Comparison of ENCODE assay signal across 8 cellular contexts in genomic region chr6:41428995-41429417, GRCh38.
DNase-seq lines count a peak whose midpoint lies in the region; ATAC-seq and TF ChIP-seq lines count a peak whose summit lies in the region.

No MANE protein-coding gene starts in this region.

- peaks cover 27% of the 10 kb centered on the region for H3K27me3 ChIP-seq in CD8-positive, alpha-beta memory T cell (ENCODE audit: insufficient read depth, low read length, poor library complexity, severe bottlenecking)
- no peaks in the 10 kb centered on the region for H3K27me3 ChIP-seq in MG63

- no peaks in the 10 kb centered on the region for H3K36me3 ChIP-seq in CD8-positive, alpha-beta memory T cell (ENCODE audit: insufficient read depth, low read length)
- H3K36me3 ChIP-seq in MG63, result no peaks in the 10 kb centered on the region

- TF ChIP-seq CTCF in MCF 10A (IDR thresholded peaks at IDR 0.05; ENCODE audit: unreplicated experiment), result no peak

- H3K27me3 Mint-ChIP-seq in CD8-positive, alpha-beta memory T cell, result peaks cover 24 to 39% of the 10 kb centered on the region in 2 donors
- H3K27me3 Mint-ChIP-seq in MCF 10A (ENCODE audit: insufficient read depth, unreplicated experiment), result no peaks in the 10 kb centered on the region
- H3K27me3 Mint-ChIP-seq in naive thymus-derived CD8-positive, alpha-beta T cell, result peaks cover 20 to 45% (median 31%) of the 10 kb centered on the region in 5 donors

- peak overlapping the region in 2 of 8 donors; percentile 56 to 67 for H3K27ac Mint-ChIP-seq in CD8-positive, alpha-beta memory T cell
- H3K27ac Mint-ChIP-seq in MCF 10A (ENCODE audit: low read depth, unreplicated experiment), result no peak overlapping the region
- H3K27ac Mint-ChIP-seq in naive thymus-derived CD8-positive, alpha-beta T cell, result no peak overlapping the region

- CTCF ChIA-PET in CD8-positive, alpha-beta memory T cell (lab: Charles Lee), result no interaction called here
- CTCF ChIA-PET in MCF 10A (lab: Yijun Ruan, JAX), result interaction anchor here (1.1 kb wide), 1 partner anchor 174 kb away, joined by 4 read pairs; no protein-coding TSS in a partner anchor

- no peaks in the 10 kb centered on the region for H3K9me3 ChIP-seq in CD8-positive, alpha-beta memory T cell (ENCODE audit: low read length)
- no peaks in the 10 kb centered on the region for H3K9me3 ChIP-seq in MG63

- H3K4me1 ChIP-seq in CD8-positive, alpha-beta memory T cell (ENCODE audit: insufficient read depth, low read length), result peaks cover 21% of the 10 kb centered on the region

- H3K4me1 Mint-ChIP-seq in CD8-positive, alpha-beta memory T cell, result peaks cover 9 to 13% (median 13%) of the 10 kb centered on the region in 3 donors
- peaks cover 6% of the 10 kb centered on the region for H3K4me1 Mint-ChIP-seq in MCF 10A (ENCODE audit: insufficient read depth, unreplicated experiment)
- H3K4me1 Mint-ChIP-seq in naive thymus-derived CD8-positive, alpha-beta T cell, result peaks cover 9 to 15% (median 12%) of the 10 kb centered on the region in 4 donors

- no peak overlapping the region for H3K27ac ChIP-seq in CD8-positive, alpha-beta memory T cell (ENCODE audit: low read depth, low read length)

- POLR2A ChIA-PET in CD8-positive, alpha-beta memory T cell (lab: Charles Lee), result no interaction called here
- POLR2A ChIA-PET in MCF 10A (lab: Yijun Ruan, JAX), result interaction anchor here (1.2 kb wide), 1 partner anchor 32 kb away, joined by 3 read pairs; no protein-coding TSS in a partner anchor
- POLR2A ChIA-PET in naive thymus-derived CD8-positive, alpha-beta T cell (lab: Charles Lee), result interaction anchor here (0.6 to 1.0 kb wide), 3 partner anchors 13 to 200 kb away, joined by 3 to 7 read pairs (median 3); partner anchors contain the start of gene FOXP4

- no peaks in the 10 kb centered on the region for H3K9me3 Mint-ChIP-seq in CD8-positive, alpha-beta memory T cell
- H3K9me3 Mint-ChIP-seq in MCF 10A (ENCODE audit: unreplicated experiment), result no peaks in the 10 kb centered on the region
- no peaks in the 10 kb centered on the region for H3K9me3 Mint-ChIP-seq in naive thymus-derived CD8-positive, alpha-beta T cell

- ATAC-seq in naive thymus-derived CD8-positive, alpha-beta T cell, result peak; percentile 11 to 18
- ATAC-seq in GM19463 (IDR thresholded peaks at IDR 0.05; ENCODE audit: unreplicated experiment) (no peak), HG03571 (IDR thresholded peaks at IDR 0.05; ENCODE audit: unreplicated experiment) (no peak), HG03439 (IDR thresholded peaks at IDR 0.05; ENCODE audit: unreplicated experiment) (no peak)

- intact Hi-C loops in MCF 10A (cut with micrococcal nuclease), result no loop called here

- H3K4me3 Mint-ChIP-seq in CD8-positive, alpha-beta memory T cell, result peak overlapping the region; percentile 12 to 83 (median 64)
- H3K4me3 Mint-ChIP-seq in MCF 10A (ENCODE audit: unreplicated experiment), result peak overlapping the region; percentile 47
- peak overlapping the region; percentile 46 to 81 (median 63) for H3K4me3 Mint-ChIP-seq in naive thymus-derived CD8-positive, alpha-beta T cell

- H3K4me3 ChIP-seq in CD8-positive, alpha-beta memory T cell (ENCODE audit: low read length), result no peak overlapping the region
- H3K4me3 ChIP-seq in MG63, result no peak overlapping the region

- H3K36me3 Mint-ChIP-seq in CD8-positive, alpha-beta memory T cell, result no peaks in the 10 kb centered on the region
- H3K36me3 Mint-ChIP-seq in MCF 10A (ENCODE audit: insufficient read depth, unreplicated experiment), result no peaks in the 10 kb centered on the region
- H3K36me3 Mint-ChIP-seq in naive thymus-derived CD8-positive, alpha-beta T cell, result no peaks in the 10 kb centered on the region

- DNase-seq in CD8-positive, alpha-beta memory T cell, result no peak
- DNase-seq in MG63 (peak; percentile 63), MCF 10A (ENCODE audit: unreplicated experiment) (no peak), NCI-H1436 (lab: John Stamatoyannopoulos, UW) (no peak)
- no peak for DNase-seq in naive thymus-derived CD8-positive, alpha-beta T cell

- BruUV-seq in MCF 10A (replicated peaks; lab: Mats Ljungman, UMichigan), result no TSS peak

Comparison
In these comparisons a context has a peak if more than half of its experiments do, and no peak if none do; other contexts are left out.
1. ATAC-seq: peak in naive thymus-derived CD8-positive, alpha-beta T cell (2 of 2); none in GM19463 (single experiment), HG03571 (single experiment) and HG03439 (single experiment).
2. Peak in every context shown above with its lines, with median percentiles within 50 percentile points of each other: H3K4me3 Mint-ChIP-seq.